1 cellular context compared by ENCODE assay signal in the genomic region with DNA sequence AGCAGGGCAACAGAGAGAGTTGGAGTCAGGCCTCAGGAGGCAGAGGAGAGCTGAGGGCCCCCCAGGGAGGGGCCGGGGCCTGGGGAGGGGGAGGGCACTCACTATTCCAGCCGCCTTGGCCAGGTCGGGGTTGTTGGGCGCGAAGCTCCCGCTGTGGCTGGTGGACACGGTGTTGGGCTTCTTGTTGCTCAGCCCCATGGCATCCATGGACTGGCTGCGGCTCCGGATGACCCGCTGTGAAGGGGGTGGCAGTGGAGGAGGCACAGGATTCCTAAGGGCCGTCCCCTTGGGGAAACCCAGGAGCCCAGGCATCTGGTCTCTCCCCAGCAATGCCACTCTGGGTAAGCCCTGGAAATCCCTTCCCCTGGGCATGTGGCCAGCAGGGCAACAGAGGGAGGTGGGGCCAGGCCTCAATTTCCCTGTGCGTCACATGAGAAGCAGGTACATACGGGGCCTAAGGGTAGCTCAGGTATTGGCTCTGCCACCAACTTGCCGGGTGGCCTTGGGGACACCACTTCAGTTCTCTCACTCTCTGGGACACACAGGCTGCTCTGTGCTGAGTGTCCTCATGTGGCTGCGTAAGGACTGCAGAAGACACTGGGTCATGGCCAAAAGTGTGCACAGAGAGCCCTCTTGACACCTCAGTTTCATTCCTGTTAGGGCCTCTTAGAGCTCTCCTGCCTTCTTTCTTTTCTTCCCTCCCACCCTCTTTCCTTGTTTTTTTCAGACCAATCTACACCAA.
TF ChIP-seq lines count a peak whose summit lies in the region.

No MANE protein-coding gene starts in this region.

TF ChIP-seq in H1, 55 proteins besides CTCF, POLR2A, EP300 and RAD21:
- TF ChIP-seq MAFK (IDR thresholded peaks at IDR 0.05; ENCODE audit: low read depth, low read length) (no peak), SIX5 (IDR thresholded peaks at IDR 0.05; ENCODE audit: low read depth, low read length) (no peak), JUND (IDR thresholded peaks at IDR 0.05; ENCODE audit: low read length) (no peak), YY1 (IDR thresholded peaks at IDR 0.05; ENCODE audit: low read depth, low read length) (no peak), SP4 (IDR thresholded peaks at IDR 0.05; ENCODE audit: low read length) (no peak), GABPA (IDR thresholded peaks at IDR 0.05; ENCODE audit: borderline replicate concordance, insufficient read depth, low read length) (no peak)
